ENCODE assay signal across 8 cellular contexts in the genomic region with DNA sequence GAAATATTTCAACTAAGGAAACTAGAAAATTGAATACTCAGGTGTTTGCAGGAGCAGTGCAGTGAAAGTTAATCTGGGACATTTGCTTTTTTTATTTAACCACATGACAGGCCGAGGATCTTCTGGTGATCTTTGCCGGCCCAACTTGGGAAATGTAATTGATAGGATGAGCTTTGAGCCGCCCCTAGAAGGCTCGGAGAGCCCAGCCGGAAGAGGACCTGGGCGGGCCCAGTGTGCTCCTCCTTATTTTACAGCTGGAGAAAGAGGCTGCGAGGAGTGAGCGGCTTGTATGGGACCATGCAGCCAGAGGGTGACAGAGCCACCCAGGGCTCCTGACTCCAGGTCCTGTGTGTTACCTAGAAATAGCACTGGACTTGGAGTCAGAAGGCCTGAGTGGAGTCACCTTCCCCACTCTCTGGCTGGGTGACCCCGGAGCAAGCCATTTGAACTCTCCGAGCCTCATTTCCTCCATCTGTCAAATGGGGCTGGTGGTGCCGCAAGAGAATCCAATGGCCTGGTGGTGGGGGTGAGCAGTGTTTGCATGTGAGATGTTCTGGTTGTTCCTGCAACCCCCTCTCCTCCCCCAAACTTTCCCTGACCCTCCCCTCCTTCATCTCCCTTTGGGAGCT. TPM values are rescaled to one million over a fixed set of nuclear protein-coding genes. Genes with fewer than 3 reads are reported as not detected.
A peak's percentile ranks its signal among the peaks of the same experiment; 100 is the strongest.
DNase-seq lines count a peak whose midpoint lies in the region; ATAC-seq and TF ChIP-seq lines count a peak whose summit lies in the region.

No MANE protein-coding gene starts in this region.

- H3K4me3 ChIP-seq in GM08714 (ENCODE audit: low read length), result peak overlapping the region; percentile 85
- H3K4me3 ChIP-seq in SK-N-MC, result peak overlapping the region; percentile 97

- POLR2A ChIA-PET in GM10248 (lab: Yijun Ruan, JAX), result interaction anchor here (1.2 to 2.0 kb wide), 4 partner anchors 8 to 72 kb away, joined by 3 to 12 read pairs (median 6); no protein-coding TSS in a partner anchor

- DNase-seq in SK-N-MC (ENCODE audit: low read depth, low spot score) (no peak), foreskin melanocyte (peak; percentile 59), omental fat pad (ENCODE audit: low spot score) (no peak), GM10248 (ENCODE audit: extremely low spot score) (no peak), epidermal melanocyte (ENCODE audit: insufficient read length, low spot score) (no peak), EL (no peak)

- no peaks in the 10 kb centered on the region for H3K9me3 ChIP-seq in SK-N-MC (ENCODE audit: low read depth, low read length)

- ATAC-seq in omental fat pad (ENCODE audit: low FRiP score) (peak; percentile 53), HG02588 (IDR thresholded peaks at IDR 0.05; ENCODE audit: unreplicated experiment) (no peak)

- no peak overlapping the region for H3K27ac ChIP-seq in SK-N-MC

- no peak for TF ChIP-seq CTCF in omental fat pad (IDR thresholded peaks at IDR 0.05)
- TF ChIP-seq CTCF in GM10248 (IDR thresholded peaks at IDR 0.05; ENCODE audit: control extremely low read depth, extremely low read depth, low read depth, missing control alignments), result no peak

- H3K9ac ChIP-seq in SK-N-MC (ENCODE audit: insufficient read length), result no peak overlapping the region

- CTCF ChIA-PET in GM10248 (lab: Yijun Ruan, JAX), result interaction anchor here (0.8 to 2.3 kb wide), 13 partner anchors 8 to 181 kb away, joined by 3 to 9 read pairs (median 3); partner anchors contain the start of gene CSNK1A1

- no peaks in the 10 kb centered on the region for H3K36me3 ChIP-seq in SK-N-MC (ENCODE audit: insufficient read depth, low read length)

RNA-seq across cellular contexts. Expression of gene PPARGC1B, which starts 2.5 kb away (rescaled TPM):
- 10 to 100 TPM in 3 of 4 donors, 1 to 10 TPM in 1; 8.7 to 15.2 (median 12.1) TPM for total RNA-seq in omental fat pad
